ENCODE assay signal across 11 cellular contexts in the genomic region with DNA sequence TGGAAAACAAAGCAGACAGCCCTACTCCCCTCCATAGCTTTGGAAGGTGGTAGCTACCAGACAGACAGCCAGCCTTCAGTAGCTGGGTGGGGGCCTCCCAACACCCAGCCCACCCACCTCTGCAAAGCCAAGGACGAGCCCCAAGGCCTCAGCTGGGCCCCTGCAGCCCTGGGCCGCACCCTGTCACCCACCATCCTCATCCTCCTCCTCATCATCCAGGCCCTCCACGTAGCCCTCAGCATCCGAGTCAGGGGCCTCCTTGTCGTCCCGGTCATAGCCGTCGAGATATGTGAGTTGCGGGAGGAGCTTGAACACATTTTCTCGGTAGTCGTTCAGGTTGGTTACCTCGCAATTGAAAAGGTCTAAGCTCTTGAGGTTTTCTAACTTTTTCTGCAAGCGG. TPM values are rescaled to one million over a fixed set of nuclear protein-coding genes. Genes with fewer than 3 reads are reported as not detected.
A peak's percentile ranks its signal among the peaks of the same experiment; 100 is the strongest.
DNase-seq lines count a peak whose midpoint lies in the region; ATAC-seq and TF ChIP-seq lines count a peak whose summit lies in the region.
"Had no signal": no experiment of that assay in that cellular context is flagged by ENCODE, and none has a peak within 500 bp of the region (broad histone marks: within the 10 kb centered on the region; RNA-seq: fewer than 3 reads in every experiment).

No MANE protein-coding gene starts in this region.

- H3K36me3 ChIP-seq in WERI-Rb-1, result peaks cover 84% of the 10 kb centered on the region

- no peak overlapping the region for H3K4me3 ChIP-seq in WERI-Rb-1 (ENCODE audit: low read depth, low read length)

- intact Hi-C loops in natural killer cell (cut with micrococcal nuclease), result loop anchor here (5.0 kb wide), 1 partner anchor 33 kb away; no protein-coding TSS in a partner anchor

- peak overlapping the region; percentile 8; the same call in 1 of the 2 replicates for H3K27ac ChIP-seq in WERI-Rb-1

- no peak for ATAC-seq in natural killer cell treated with Interleukin-12 subunit alpha and Interleukin-12 subunit beta and Interleukin-15 and Interleukin-18, amount 100 ng/mL, for 72 hours
- ATAC-seq in natural killer cell (no peak), HG03457 (IDR thresholded peaks at IDR 0.05; ENCODE audit: unreplicated experiment) (no peak)

- peaks cover 7% of the 10 kb centered on the region for H3K36me3 Mint-ChIP-seq in natural killer cell treated with Interleukin-12 subunit alpha and Interleukin-12 subunit beta and Interleukin-15 and Interleukin-18, amount 100 ng/mL, for 72 hours
- no peaks in the 10 kb centered on the region for H3K36me3 Mint-ChIP-seq in natural killer cell

- H3K9me3 ChIP-seq in WERI-Rb-1 (ENCODE audit: severe bottlenecking), result no peaks in the 10 kb centered on the region

- TF ChIP-seq CTCF in natural killer cell (IDR thresholded peaks at IDR 0.05) (no peak), WERI-Rb-1 (IDR thresholded peaks at IDR 0.05; ENCODE audit: low read depth, low read length) (no peak)

- peak overlapping the region; percentile 60 to 100 for H3K27ac Mint-ChIP-seq in natural killer cell treated with Interleukin-12 subunit alpha and Interleukin-12 subunit beta and Interleukin-15 and Interleukin-18, amount 100 ng/mL, for 72 hours
- H3K27ac Mint-ChIP-seq in natural killer cell, result peak overlapping the region in 1 of 2 donors; percentile 67

- H3K27me3 Mint-ChIP-seq in natural killer cell treated with Interleukin-12 subunit alpha and Interleukin-12 subunit beta and Interleukin-15 and Interleukin-18, amount 100 ng/mL, for 72 hours, result no peaks in the 10 kb centered on the region
- H3K27me3 Mint-ChIP-seq in natural killer cell (ENCODE audit: low read depth in 2 of 2), result no peaks in the 10 kb centered on the region
- H3K27me3 Mint-ChIP-seq: IgD-negative memory B cell had no signal

- H3K4me3 Mint-ChIP-seq in natural killer cell treated with Interleukin-12 subunit alpha and Interleukin-12 subunit beta and Interleukin-15 and Interleukin-18, amount 100 ng/mL, for 72 hours, result no peak overlapping the region
- H3K4me3 Mint-ChIP-seq in natural killer cell, result no peak overlapping the region
- H3K4me3 Mint-ChIP-seq: IgD-negative memory B cell had no signal

- H3K27me3 ChIP-seq in WERI-Rb-1 (ENCODE audit: insufficient read depth, low read depth, severe bottlenecking), result no peaks in the 10 kb centered on the region

- H3K4me1 Mint-ChIP-seq in natural killer cell treated with Interleukin-12 subunit alpha and Interleukin-12 subunit beta and Interleukin-15 and Interleukin-18, amount 100 ng/mL, for 72 hours (ENCODE audit: low read depth in 2 of 2), result peaks cover 58 to 62% of the 10 kb centered on the region in 2 donors
- H3K4me1 Mint-ChIP-seq in natural killer cell, result peaks cover 49 to 64% of the 10 kb centered on the region in 2 donors

- H3K9me3 Mint-ChIP-seq in natural killer cell treated with Interleukin-12 subunit alpha and Interleukin-12 subunit beta and Interleukin-15 and Interleukin-18, amount 100 ng/mL, for 72 hours, result no peaks in the 10 kb centered on the region
- no peaks in the 10 kb centered on the region for H3K9me3 Mint-ChIP-seq in natural killer cell
- H3K9me3 Mint-ChIP-seq: IgD-negative memory B cell had no signal

- DNase-seq in natural killer cell treated with Interleukin-12 subunit alpha and Interleukin-12 subunit beta and Interleukin-15 and Interleukin-18, amount 100 ng/mL, for 72 hours (ENCODE audit: low spot score), result no peak
- DNase-seq in natural killer cell (no peak), WERI-Rb-1 (peak; percentile 2), islet precursor cell (peak; percentile 25), NCI-H1694 (lab: John Stamatoyannopoulos, UW) (no peak), NCI-H510A (lab: John Stamatoyannopoulos, UW) (no peak)
- DNase-seq: DMS153, EL, NCI-H2029 had no signal

RNA-seq across cellular contexts. Expression of gene ANP32A, which starts 36.5 kb away (rescaled TPM):
- 100 to 1,000 TPM; 208 to 278 TPM for total RNA-seq in natural killer cell treated with Interleukin-12 subunit alpha and Interleukin-12 subunit beta and Interleukin-15 and Interleukin-18, amount 100 ng/mL, for 72 hours
- total RNA-seq in natural killer cell, result 100 to 1,000 TPM; 133 to 150 (median 148) TPM

Comparison
In these comparisons a context has a peak if more than half of its experiments do, and no peak if none do; other contexts are left out.
1. DNase-seq: peak in WERI-Rb-1 (single experiment) and islet precursor cell (single experiment); none in natural killer cell treated with Interleukin-12 subunit alpha and Interleukin-12 subunit beta and Interleukin-15 and Interleukin-18, amount 100 ng/mL, for 72 hours (single experiment), natural killer cell (single experiment), NCI-H1694 (single experiment) and NCI-H510A (single experiment).